In the genomic region with DNA sequence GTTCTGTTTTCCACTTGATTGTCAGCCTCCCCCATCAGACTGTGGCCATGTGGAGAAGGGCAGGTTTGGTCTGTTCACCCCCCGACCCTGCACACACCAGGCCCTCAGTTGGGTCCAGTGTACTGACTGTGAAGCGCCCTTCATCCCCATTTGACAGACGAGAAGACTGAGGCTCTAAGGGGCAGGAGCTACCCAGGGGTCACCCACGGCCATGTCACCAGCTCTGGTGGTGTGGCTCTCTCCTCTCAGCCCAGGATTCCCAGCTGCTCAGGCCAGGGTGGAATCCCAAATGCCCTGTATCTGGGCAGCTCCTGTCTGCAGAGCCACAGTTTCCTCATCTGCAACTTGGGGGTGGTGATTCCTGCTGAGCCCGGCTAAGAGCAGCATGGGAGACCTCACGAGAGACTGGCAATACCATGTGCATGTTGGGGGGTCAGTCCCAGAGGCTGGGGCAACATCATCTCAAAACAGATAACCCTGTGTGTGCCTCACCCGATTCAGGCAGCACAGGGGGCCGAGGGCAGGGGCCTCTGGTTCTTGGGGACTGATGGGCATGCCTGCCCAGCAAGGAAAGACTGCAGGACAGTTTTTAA, we compare ENCODE assay signal across 1 cellular context.
TF ChIP-seq lines count a peak whose summit lies in the region.

No MANE protein-coding gene starts in this region.

TF ChIP-seq in HEK293, 187 proteins besides CTCF, POLR2A, EP300 and RAD21 (continued from another document):
- 0 out of 2 replicates have a peak, but pooled peaks have one; percentile 24 for TF ChIP-seq ZNF580 (tag by site-specific recombination; IDR thresholded peaks at IDR 0.05)
- no peak for TF ChIP-seq ZNF133 (tag by site-specific recombination; IDR thresholded peaks at IDR 0.05)
- TF ChIP-seq ZBTB17 (tag by site-specific recombination; IDR thresholded peaks at IDR 0.05): no peak
- 0 out of 2 replicates have a peak, but pooled peaks have one; percentile 24 for TF ChIP-seq ZBTB48 (tag by site-specific recombination; IDR thresholded peaks at IDR 0.05)
- no peak for TF ChIP-seq SCRT1 (tag by site-specific recombination; IDR thresholded peaks at IDR 0.05; ENCODE audit: borderline replicate concordance)
- TF ChIP-seq BCL6B (tag by site-specific recombination; IDR thresholded peaks at IDR 0.05): no peak
- no peak for TF ChIP-seq ZNF791 (tag by site-specific recombination; IDR thresholded peaks at IDR 0.05)
- no peak for TF ChIP-seq ZNF529 (tag by site-specific recombination; IDR thresholded peaks at IDR 0.05; ENCODE audit: insufficient replicate concordance)
- no peak for TF ChIP-seq ZNF175 (tag by site-specific recombination; IDR thresholded peaks at IDR 0.05)
- TF ChIP-seq ZNF76 (tag by site-specific recombination; IDR thresholded peaks at IDR 0.05; ENCODE audit: borderline replicate concordance, low read depth): no peak
